In genomic region chr14:30214456-30215090, GRCh38 we compare ENCODE assay signal across 9 cellular contexts.
DNase-seq lines count a peak whose midpoint lies in the region; ATAC-seq, FAIRE-seq and TF ChIP-seq lines count a peak whose summit lies in the region.
"Had no signal": no experiment of that assay in that cellular context is flagged by ENCODE, and none has a peak within 500 bp of the region (broad histone marks: within the 10 kb centered on the region; RNA-seq: fewer than 3 reads in every experiment).

No MANE protein-coding gene starts in this region.

- H3K27me3 ChIP-seq in bronchial epithelial cell (ENCODE audit: control insufficient read depth, insufficient read depth, low read length) (no peaks in the 10 kb centered on the region), aorta (ENCODE audit: control insufficient read depth in 1 of 2, insufficient read depth in 2 of 2, low read length in 1 of 2) (no peaks in the 10 kb centered on the region)
- H3K27me3 ChIP-seq in naive thymus-derived CD4-positive, alpha-beta T cell (ENCODE audit: control insufficient read depth in 2 of 2, insufficient read depth in 2 of 2, low read length in 2 of 2): no peaks in the 10 kb centered on the region

- H3K36me3 ChIP-seq in bronchial epithelial cell (ENCODE audit: control insufficient read depth, insufficient read depth, low read length) (no peaks in the 10 kb centered on the region), aorta (ENCODE audit: control insufficient read depth in 1 of 2, insufficient read depth in 2 of 2, low read length in 1 of 2) (no peaks in the 10 kb centered on the region)
- no peaks in the 10 kb centered on the region for H3K36me3 ChIP-seq in naive thymus-derived CD4-positive, alpha-beta T cell (ENCODE audit: control insufficient read depth in 2 of 3, insufficient read depth in 3 of 3, low read length in 3 of 3)

- no peaks in the 10 kb centered on the region for H3K27me3 Mint-ChIP-seq in activated CD8-positive, alpha-beta memory T cell treated with anti-CD3 and anti-CD28 coated beads, Interleukin-2, amount 10 ng/mL, durations not matched to agents 7 days and 5 days
- H3K27me3 Mint-ChIP-seq in naive thymus-derived CD4-positive, alpha-beta T cell: no peaks in the 10 kb centered on the region
- H3K27me3 Mint-ChIP-seq: activated B cell treated with CpG ODN at 0.5 μM for 24 hours had no signal

- no peaks in the 10 kb centered on the region for H3K4me1 ChIP-seq in aorta (ENCODE audit: control insufficient read depth in 1 of 2, insufficient read depth in 2 of 2, low read length in 2 of 2)
- H3K4me1 ChIP-seq in naive thymus-derived CD4-positive, alpha-beta T cell (ENCODE audit: control insufficient read depth in 2 of 2, insufficient read depth in 2 of 2, low read length in 2 of 2): no peaks in the 10 kb centered on the region

- CTCF ChIA-PET in activated CD8-positive, alpha-beta memory T cell treated with anti-CD3 and anti-CD28 coated beads, Interleukin-2, amount 10 ng/mL, durations not matched to agents 7 days and 5 days (lab: Charles Lee): no interaction called here
- CTCF ChIA-PET in naive thymus-derived CD4-positive, alpha-beta T cell (lab: Charles Lee): no interaction called here

- H3K27ac ChIP-seq in aorta (ENCODE audit: low read depth in 1 of 2, low read length in 2 of 2): no peak overlapping the region
- no peak overlapping the region for H3K27ac ChIP-seq in naive thymus-derived CD4-positive, alpha-beta T cell (ENCODE audit: low read depth, low read length)

- no peaks in the 10 kb centered on the region for H3K36me3 Mint-ChIP-seq in activated CD8-positive, alpha-beta memory T cell treated with anti-CD3 and anti-CD28 coated beads, Interleukin-2, amount 10 ng/mL, durations not matched to agents 7 days and 5 days
- H3K36me3 Mint-ChIP-seq in naive thymus-derived CD4-positive, alpha-beta T cell: no peaks in the 10 kb centered on the region

- no peak overlapping the region for H3K4me3 Mint-ChIP-seq in activated CD8-positive, alpha-beta memory T cell treated with anti-CD3 and anti-CD28 coated beads, Interleukin-2, amount 10 ng/mL, durations not matched to agents 7 days and 5 days
- H3K4me3 Mint-ChIP-seq in naive thymus-derived CD4-positive, alpha-beta T cell: no peak overlapping the region
- H3K4me3 Mint-ChIP-seq: activated B cell treated with CpG ODN at 0.5 μM for 24 hours had no signal

- no peak overlapping the region for H3K4me3 ChIP-seq in bronchial epithelial cell (ENCODE audit: low read depth, low read length)
- H3K4me3 ChIP-seq in aorta (ENCODE audit: low read length in 2 of 2): no peak overlapping the region
- no peak overlapping the region for H3K4me3 ChIP-seq in naive thymus-derived CD4-positive, alpha-beta T cell (ENCODE audit: low read length)

- no peak overlapping the region for H3K27ac Mint-ChIP-seq in activated CD8-positive, alpha-beta memory T cell treated with anti-CD3 and anti-CD28 coated beads, Interleukin-2, amount 10 ng/mL, durations not matched to agents 7 days and 5 days
- no peak overlapping the region for H3K27ac Mint-ChIP-seq in naive thymus-derived CD4-positive, alpha-beta T cell
- H3K27ac Mint-ChIP-seq: activated B cell treated with CpG ODN at 0.5 μM for 24 hours had no signal

- H3K4me1 Mint-ChIP-seq in activated CD8-positive, alpha-beta memory T cell treated with anti-CD3 and anti-CD28 coated beads, Interleukin-2, amount 10 ng/mL, durations not matched to agents 7 days and 5 days: no peaks in the 10 kb centered on the region
- H3K4me1 Mint-ChIP-seq in naive thymus-derived CD4-positive, alpha-beta T cell: no peaks in the 10 kb centered on the region
- H3K4me1 Mint-ChIP-seq: activated B cell treated with CpG ODN at 0.5 μM for 24 hours had no signal

- ATAC-seq in HG03442 (IDR thresholded peaks at IDR 0.05; ENCODE audit: unreplicated experiment) (peak; percentile 68), aorta (ENCODE audit: low FRiP score) (peak; percentile 72)
- ATAC-seq in activated CD8-positive, alpha-beta memory T cell treated with anti-CD3 and anti-CD28 coated beads, Interleukin-2, amount 10 ng/mL, durations not matched to agents 7 days and 5 days: no peak
- ATAC-seq in naive thymus-derived CD4-positive, alpha-beta T cell: no peak

- intact Hi-C loops in aorta (cut with DNase I): loop anchor here (2.0 to 10.0 kb wide), 4 partner anchors 207 to 667 kb away; no protein-coding TSS in a partner anchor
- intact Hi-C loops in naive thymus-derived CD4-positive, alpha-beta T cell (cut with micrococcal nuclease): loop anchor here in 1 of 2 donors (2.0 to 5.0 kb wide), 2 partner anchors 666 to 1462 kb away; no protein-coding TSS in a partner anchor

- 1% methylated on average over 2 of the region's 2 CpGs for WGBS in aorta, 2 donors

- H3K9me3 Mint-ChIP-seq in activated CD8-positive, alpha-beta memory T cell treated with anti-CD3 and anti-CD28 coated beads, Interleukin-2, amount 10 ng/mL, durations not matched to agents 7 days and 5 days (ENCODE audit: low read depth): no peaks in the 10 kb centered on the region
- no peaks in the 10 kb centered on the region for H3K9me3 Mint-ChIP-seq in naive thymus-derived CD4-positive, alpha-beta T cell
- H3K9me3 Mint-ChIP-seq: activated B cell treated with CpG ODN at 0.5 μM for 24 hours had no signal

- FAIRE-seq in bronchial epithelial cell (lab: Jason Lieb, UNC): no peak

- H3K9me3 ChIP-seq in aorta (ENCODE audit: control insufficient read depth, low read length): no peaks in the 10 kb centered on the region
- no peaks in the 10 kb centered on the region for H3K9me3 ChIP-seq in naive thymus-derived CD4-positive, alpha-beta T cell (ENCODE audit: control insufficient read depth in 2 of 3, low read length in 3 of 3)

- POLR2A ChIA-PET in naive thymus-derived CD4-positive, alpha-beta T cell (lab: Charles Lee): no interaction called here

- DNase-seq in EH (ENCODE audit: low read depth) (peak; percentile 76), NCI-H524 treated with DMSO at 0.1 percent for 48 hours (lab: John Stamatoyannopoulos, UW) (peak; percentile 34), bronchial epithelial cell (ENCODE audit: low read depth) (peak; percentile 79), left kidney (ENCODE audit: low read depth, low spot score) (peak; percentile 72), aorta (no peak)
- no peak for DNase-seq in activated CD8-positive, alpha-beta memory T cell treated with anti-CD3 and anti-CD28 coated beads, Interleukin-2, amount 10 ng/mL, durations not matched to agents 7 days and 5 days
- no peak for DNase-seq in naive thymus-derived CD4-positive, alpha-beta T cell
- DNase-seq: activated B cell treated with CpG ODN at 0.5 μM for 24 hours had no signal

- TF ChIP-seq CTCF in bronchial epithelial cell (IDR thresholded peaks at IDR 0.05; ENCODE audit: insufficient read depth, low read length, severe bottlenecking): peak; percentile 50

Comparison
In these comparisons a context has a peak if more than half of its experiments do, and no peak if none do; other contexts are left out.
1. DNase-seq: peak in EH (single experiment), NCI-H524 treated with DMSO at 0.1 percent for 48 hours (single experiment), bronchial epithelial cell (single experiment) and left kidney (single experiment); none in aorta (0 of 2), activated CD8-positive, alpha-beta memory T cell treated with anti-CD3 and anti-CD28 coated beads, Interleukin-2, amount 10 ng/mL, durations not matched to agents 7 days and 5 days (single experiment) and naive thymus-derived CD4-positive, alpha-beta T cell (0 of 9).
2. ATAC-seq: peak in HG03442 (single experiment) and aorta (single experiment); none in activated CD8-positive, alpha-beta memory T cell treated with anti-CD3 and anti-CD28 coated beads, Interleukin-2, amount 10 ng/mL, durations not matched to agents 7 days and 5 days (single experiment) and naive thymus-derived CD4-positive, alpha-beta T cell (single experiment).